ENCODE assay signal across 8 cellular contexts in genomic region chr12:19273482-19274330, GRCh38.
DNase-seq lines count a peak whose midpoint lies in the region; ATAC-seq and TF ChIP-seq lines count a peak whose summit lies in the region.

No MANE protein-coding gene starts in this region.

- TF ChIP-seq CTCF in activated CD8-positive, alpha-beta T cell treated with anti-CD3 and anti-CD28 coated beads for 36 hours (IDR thresholded peaks at IDR 0.05): no peak

- ATAC-seq in activated CD8-positive, alpha-beta T cell treated with anti-CD3 and anti-CD28 coated beads for 36 hours: peak; percentile 94
- no peak for ATAC-seq in GM19035 (IDR thresholded peaks at IDR 0.05; ENCODE audit: unreplicated experiment)
- no peak for ATAC-seq in GM18909 (IDR thresholded peaks at IDR 0.05; ENCODE audit: poor library complexity, unreplicated experiment)
- ATAC-seq in HG03378 (IDR thresholded peaks at IDR 0.05; ENCODE audit: unreplicated experiment): no peak

- POLR2A ChIA-PET in activated CD8-positive, alpha-beta T cell treated with anti-CD3 and anti-CD28 coated beads for 36 hours (lab: Charles Lee): interaction anchor here (0.6 to 1.3 kb wide), 4 partner anchors 159 to 1036 kb away, joined by 3 read pairs; no protein-coding TSS in a partner anchor

- H3K4me1 Mint-ChIP-seq in activated CD8-positive, alpha-beta T cell treated with anti-CD3 and anti-CD28 coated beads for 36 hours (ENCODE audit: low read depth): peaks cover 16% of the 10 kb centered on the region

- H3K27ac Mint-ChIP-seq in activated CD8-positive, alpha-beta T cell treated with anti-CD3 and anti-CD28 coated beads for 36 hours: peak overlapping the region; percentile 59

- no peaks in the 10 kb centered on the region for H3K27me3 Mint-ChIP-seq in activated CD8-positive, alpha-beta T cell treated with anti-CD3 and anti-CD28 coated beads for 36 hours

- intact Hi-C loops in activated CD8-positive, alpha-beta T cell treated with anti-CD3 and anti-CD28 coated beads for 36 hours (cut with micrococcal nuclease): no loop called here

- CTCF ChIA-PET in activated CD8-positive, alpha-beta T cell treated with anti-CD3 and anti-CD28 coated beads for 36 hours (lab: Charles Lee): interaction anchor here (0.6 to 1.7 kb wide), 3 partner anchors 10 to 88 kb away, joined by 3 to 5 read pairs (median 3); no protein-coding TSS in a partner anchor

- DNase-seq in ELR (ENCODE audit: low read depth): peak; percentile 98
- DNase-seq in NCI-H2227 treated with DMSO at 0.1 percent for 48 hours (lab: John Stamatoyannopoulos, UW): peak; percentile 82
- peak; percentile 83 for DNase-seq in activated CD8-positive, alpha-beta T cell treated with anti-CD3 and anti-CD28 coated beads for 36 hours
- DNase-seq in fibroblast of gingiva (ENCODE audit: low read depth): peak; percentile 86
- DNase-seq in pons (ENCODE audit: low spot score): peak; percentile 41

- no peaks in the 10 kb centered on the region for H3K9me3 Mint-ChIP-seq in activated CD8-positive, alpha-beta T cell treated with anti-CD3 and anti-CD28 coated beads for 36 hours

- no peak overlapping the region for H3K4me3 Mint-ChIP-seq in activated CD8-positive, alpha-beta T cell treated with anti-CD3 and anti-CD28 coated beads for 36 hours

- peaks cover 3% of the 10 kb centered on the region for H3K36me3 Mint-ChIP-seq in activated CD8-positive, alpha-beta T cell treated with anti-CD3 and anti-CD28 coated beads for 36 hours (ENCODE audit: low read depth)

Comparison
In these comparisons a context has a peak if more than half of its experiments do, and no peak if none do; other contexts are left out.
1. DNase-seq: peak in every context shown above with its lines; median percentile 98 in ELR; 86 in fibroblast of gingiva; 83 in activated CD8-positive, alpha-beta T cell treated with anti-CD3 and anti-CD28 coated beads for 36 hours; 82 in NCI-H2227 treated with DMSO at 0.1 percent for 48 hours; 41 in pons.